Comparison of ENCODE assay signal across 9 cellular contexts in genomic region chr2:168632733-168633132, GRCh38.
DNase-seq lines count a peak whose midpoint lies in the region; ATAC-seq, FAIRE-seq and TF ChIP-seq lines count a peak whose summit lies in the region.
"Had no signal": no experiment of that assay in that cellular context is flagged by ENCODE, and none has a peak within 500 bp of the region (broad histone marks: within the 10 kb centered on the region; RNA-seq: fewer than 3 reads in every experiment).

No MANE protein-coding gene starts in this region.

- H3K27me3 Mint-ChIP-seq in astrocyte (ENCODE audit: low read depth, unreplicated experiment), result no peaks in the 10 kb centered on the region

- no peak overlapping the region for H3K9ac ChIP-seq in astrocyte (ENCODE audit: low read length)

- TF ChIP-seq POLR2A in gastrocnemius medialis (IDR thresholded peaks at IDR 0.05), result no peak

- H3K9me2 ChIP-seq in hepatocyte (replicated peaks; ENCODE audit: insufficient read depth), result no peaks in the 10 kb centered on the region

- intact Hi-C loops in gastrocnemius medialis (cut with DNase I; ENCODE audit: low total_unique reads), result no loop called here

- no peak for FAIRE-seq in astrocyte (lab: Jason Lieb, UNC)

- DNase-seq in astrocyte (ENCODE audit: low read depth) (peak; percentile 31), hepatocyte (ENCODE audit: low spot score) (no peak), gastrocnemius medialis (no peak), COR-L47 (lab: John Stamatoyannopoulos, UW) (no peak)
- DNase-seq: activated T-cell treated with anti-CD3 and anti-CD28 coated beads, Interleukin-2, amount 50 U/mL, for 4 hours had no signal

- H3K4me3 Mint-ChIP-seq in astrocyte (ENCODE audit: unreplicated experiment), result no peak overlapping the region
- H3K4me3 Mint-ChIP-seq: activated T-cell treated with anti-CD3 and anti-CD28 coated beads, Interleukin-2, amount 50 U/mL, for 4 hours had no signal

- H4K20me1 ChIP-seq in astrocyte (ENCODE audit: insufficient read depth, low read length), result no peaks in the 10 kb centered on the region
- no peaks in the 10 kb centered on the region for H4K20me1 ChIP-seq in hepatocyte (ENCODE audit: insufficient read depth, poor library complexity, severe bottlenecking)

- peak overlapping the region; percentile 5 for H3K27ac Mint-ChIP-seq in astrocyte (ENCODE audit: unreplicated experiment)

- no peak overlapping the region for H3K4me2 ChIP-seq in astrocyte (ENCODE audit: low read length)
- peak overlapping the region; percentile 32 for H3K4me2 ChIP-seq in hepatocyte

- no peaks in the 10 kb centered on the region for H3K36me3 Mint-ChIP-seq in astrocyte (ENCODE audit: low read depth, unreplicated experiment)

- no peak overlapping the region for H3K27ac ChIP-seq in astrocyte (ENCODE audit: low read depth, low read length)
- H3K27ac ChIP-seq in hepatocyte, result peak overlapping the region; percentile 72
- peak overlapping the region; percentile 51 to 79 (median 77) for H3K27ac ChIP-seq in gastrocnemius medialis

- ATAC-seq in GM18907 (IDR thresholded peaks at IDR 0.05; ENCODE audit: unreplicated experiment), result peak; percentile 47
- ATAC-seq in gastrocnemius medialis, result peak; percentile 85 to 91
- ATAC-seq in GM18867 (IDR thresholded peaks at IDR 0.05; ENCODE audit: unreplicated experiment), result no peak
- ATAC-seq in GM18498 (IDR thresholded peaks at IDR 0.05; ENCODE audit: unreplicated experiment), result no peak
- no peak for ATAC-seq in HG03521 (IDR thresholded peaks at IDR 0.05; ENCODE audit: unreplicated experiment)
- ATAC-seq: activated T-cell treated with anti-CD3 and anti-CD28 coated beads, Interleukin-2, amount 50 U/mL, for 4 hours had no signal

- H3K4me1 ChIP-seq in astrocyte (ENCODE audit: insufficient read depth, low read length) (no peaks in the 10 kb centered on the region), hepatocyte (ENCODE audit: insufficient read depth) (peaks cover 33% of the 10 kb centered on the region), gastrocnemius medialis (peaks cover 29 to 38% of the 10 kb centered on the region in 2 donors)

- H3K36me3 ChIP-seq in astrocyte (ENCODE audit: insufficient read depth, low read length) (no peaks in the 10 kb centered on the region), hepatocyte (replicated peaks; ENCODE audit: insufficient read depth, low read depth) (no peaks in the 10 kb centered on the region), gastrocnemius medialis (no peaks in the 10 kb centered on the region)

- H3K79me2 ChIP-seq in astrocyte (ENCODE audit: insufficient read depth, low read length), result no peaks in the 10 kb centered on the region
- H3K79me2 ChIP-seq in hepatocyte, result peaks cover 46% of the 10 kb centered on the region

- peaks cover 13% of the 10 kb centered on the region for H3K4me1 Mint-ChIP-seq in astrocyte (ENCODE audit: low read depth, unreplicated experiment)

- 55% methylated on average over 7 of the region's 7 CpGs for WGBS in hepatocyte (ENCODE audit: low lambda C conversion rate, missing lambda C conversion rate)

- in situ Hi-C loops in gastrocnemius medialis (cut with MboI; ENCODE audit: low sequenced_read_pairs in 4 of 4), result no loop called here

- H2AFZ ChIP-seq in astrocyte (ENCODE audit: low read depth, low read length) (no peak overlapping the region), hepatocyte (no peak overlapping the region)

- TF ChIP-seq CTCF in astrocyte (IDR thresholded peaks at IDR 0.05; ENCODE audit: insufficient read depth, low read depth, low read length) (no peak), hepatocyte (IDR thresholded peaks at IDR 0.05; ENCODE audit: poor library complexity) (no peak), gastrocnemius medialis (IDR thresholded peaks at IDR 0.05 in 4 of 5, conservative IDR thresholded peaks at IDR 0.05 in 1 of 5) (no peak)

- no peaks in the 10 kb centered on the region for H3K27me3 ChIP-seq in astrocyte (ENCODE audit: insufficient read depth, low read length)
- no peaks in the 10 kb centered on the region for H3K27me3 ChIP-seq in hepatocyte
- H3K27me3 ChIP-seq in gastrocnemius medialis, result no peaks in the 10 kb centered on the region

- H3K4me3 ChIP-seq in astrocyte (ENCODE audit: insufficient read depth, low read depth, low read length) (no peak overlapping the region), hepatocyte (no peak overlapping the region), gastrocnemius medialis (peak overlapping the region in 2 of 4 donors; percentile 16 to 25)

- H3K9me3 ChIP-seq in astrocyte (ENCODE audit: insufficient read depth, low read depth, low read length) (no peaks in the 10 kb centered on the region), hepatocyte (ENCODE audit: low read depth) (no peaks in the 10 kb centered on the region), gastrocnemius medialis (no peaks in the 10 kb centered on the region)

- H3K9me3 Mint-ChIP-seq in astrocyte (ENCODE audit: unreplicated experiment), result no peaks in the 10 kb centered on the region
- H3K9me3 Mint-ChIP-seq: activated T-cell treated with anti-CD3 and anti-CD28 coated beads, Interleukin-2, amount 50 U/mL, for 4 hours had no signal

Comparison
In these comparisons a context has a peak if more than half of its experiments do, and no peak if none do; other contexts are left out.
1. ATAC-seq: peak in GM18907 (single experiment) and gastrocnemius medialis (2 of 2); none in GM18867 (single experiment), GM18498 (single experiment) and HG03521 (single experiment).